ENCODE assay signal across 8 cellular contexts in genomic region chr2:240568678-240569522, GRCh38. TPM values are rescaled to one million over a fixed set of nuclear protein-coding genes. Genes with fewer than 3 reads are reported as not detected.
A peak's percentile ranks its signal among the peaks of the same experiment; 100 is the strongest.
DNase-seq lines count a peak whose midpoint lies in the region; ATAC-seq and TF ChIP-seq lines count a peak whose summit lies in the region.

No MANE protein-coding gene starts in this region.

- H3K4me3 Mint-ChIP-seq in activated B cell treated with CpG ODN at 0.5 μM for 24 hours, result peak overlapping the region; percentile 85

- H3K9ac ChIP-seq in DND-41 (ENCODE audit: low read depth, low read length), result peak overlapping the region; percentile 88

- H3K4me1 Mint-ChIP-seq in activated B cell treated with CpG ODN at 0.5 μM for 24 hours, result peaks cover 63% of the 10 kb centered on the region

- H3K79me2 ChIP-seq in DND-41 (ENCODE audit: insufficient read depth, low read length), result peaks cover 59% of the 10 kb centered on the region

- H3K9me3 ChIP-seq in DND-41 (ENCODE audit: insufficient read depth, low read length, severe bottlenecking) (no peaks in the 10 kb centered on the region), left lung (no peaks in the 10 kb centered on the region)

- peaks cover 43% of the 10 kb centered on the region for H4K20me1 ChIP-seq in DND-41 (ENCODE audit: insufficient read depth, low read length)

- H3K36me3 ChIP-seq in DND-41 (ENCODE audit: insufficient read depth, low read length), result peaks cover 34% of the 10 kb centered on the region
- peaks cover 0 to 23% of the 10 kb centered on the region in 2 donors for H3K36me3 ChIP-seq in left lung

- peak overlapping the region; percentile 62 for H3K27ac ChIP-seq in DND-41 (ENCODE audit: low read length)
- peak overlapping the region in 1 of 2 donors; percentile 99 for H3K27ac ChIP-seq in coronary artery
- peak overlapping the region; percentile 48 to 89 for H3K27ac ChIP-seq in left lung

- TF ChIP-seq CTCF in DND-41 (IDR thresholded peaks at IDR 0.05; ENCODE audit: borderline replicate concordance, extremely low read depth, low read length, poor library complexity, severe bottlenecking) (no peak), LNCaP clone FGC (IDR thresholded peaks at IDR 0.05; ENCODE audit: control insufficient read depth, extremely low read depth, insufficient read depth) (no peak), activated B cell treated with CpG ODN at 0.5 μM for 24 hours (IDR thresholded peaks at IDR 0.05) (no peak), coronary artery (IDR thresholded peaks at IDR 0.05) (no peak), left lung (IDR thresholded peaks at IDR 0.05) (no peak)

- no peaks in the 10 kb centered on the region for H3K9me3 Mint-ChIP-seq in activated B cell treated with CpG ODN at 0.5 μM for 24 hours

- DNase-seq in DND-41, result peak; percentile 69
- no peak for DNase-seq in LNCaP clone FGC (ENCODE audit: low read depth)
- DNase-seq in activated B cell treated with CpG ODN at 0.5 μM for 24 hours, result peak; percentile 61
- no peak for DNase-seq in coronary artery (ENCODE audit: low spot score)
- peak; percentile 56 to 91 for DNase-seq in left lung
- DNase-seq in stimulated activated CD8-positive, alpha-beta memory T cell treated with anti-CD3 and anti-CD28 coated beads, Interleukin-12 subunit alpha, Interleukin-12 subunit beta, amount 100 ng/mL, for 4 hours (ENCODE audit: low read depth), result peak; percentile 42

- CTCF ChIA-PET in activated B cell treated with CpG ODN at 0.5 μM for 24 hours (lab: Charles Lee), result interaction anchor here (1.0 to 2.1 kb wide), 4 partner anchors 11 to 55 kb away, joined by 3 to 15 read pairs (median 7); partner anchors contain the start of gene CAPN10

- peak overlapping the region; percentile 72 for H3K27ac Mint-ChIP-seq in activated B cell treated with CpG ODN at 0.5 μM for 24 hours

- H3K27me3 Mint-ChIP-seq in activated B cell treated with CpG ODN at 0.5 μM for 24 hours, result no peaks in the 10 kb centered on the region

- H3K4me2 ChIP-seq in DND-41 (ENCODE audit: insufficient read depth, low read length), result peak overlapping the region; percentile 81

- peaks cover 16% of the 10 kb centered on the region for H3K36me3 Mint-ChIP-seq in activated B cell treated with CpG ODN at 0.5 μM for 24 hours (ENCODE audit: low read depth)

- POLR2A ChIA-PET in activated B cell treated with CpG ODN at 0.5 μM for 24 hours (lab: Charles Lee), result interaction anchor here (1.3 to 12.0 kb wide), 2 partner anchors 8 to 18 kb away, joined by 7 to 536 read pairs; partner anchors contain the start of gene CAPN10

- peaks cover 61% of the 10 kb centered on the region for H3K4me1 ChIP-seq in DND-41 (ENCODE audit: insufficient read depth, low read length)
- peaks cover 36 to 72% of the 10 kb centered on the region in 2 donors for H3K4me1 ChIP-seq in left lung

- H3K4me3 ChIP-seq in DND-41 (ENCODE audit: low read depth in 1 of 2, low read length in 2 of 2), result peak overlapping the region; percentile 64 to 71; a peak in 3 of 4 replicates
- peak overlapping the region; percentile 62 for H3K4me3 ChIP-seq in LNCaP clone FGC (ENCODE audit: low read depth, low read length)
- peak overlapping the region; percentile 79 for H3K4me3 ChIP-seq in coronary artery
- H3K4me3 ChIP-seq in left lung, result peak overlapping the region; percentile 49 to 87

- H3K27me3 ChIP-seq in DND-41 (ENCODE audit: insufficient read depth, low read length, poor library complexity) (no peaks in the 10 kb centered on the region), left lung (no peaks in the 10 kb centered on the region)

- ATAC-seq in DND-41 (ENCODE audit: insufficient read depth, low read depth) (0 out of 3 replicates have a peak, but pooled peaks have one; percentile 1), GM21367 (IDR thresholded peaks at IDR 0.05; ENCODE audit: unreplicated experiment) (peak; percentile 7), activated B cell treated with CpG ODN at 0.5 μM for 24 hours (ENCODE audit: low read depth) (peak; percentile 6), left lung (peak; percentile 1), GM18873 (IDR thresholded peaks at IDR 0.05; ENCODE audit: low FRiP score, unreplicated experiment) (no peak)

- H2AFZ ChIP-seq in DND-41 (ENCODE audit: low read depth, low read length), result peak overlapping the region; percentile 77

- intact Hi-C loops in activated B cell treated with CpG ODN at 0.5 μM for 24 hours (cut with micrococcal nuclease), result loop anchor here (1.0 to 10.0 kb wide), 8 partner anchors 9 to 1313 kb away; partner anchors contain the start of genes D2HGDH, DUSP28, HDAC4 and MTERF4
- intact Hi-C loops in left lung (cut with DNase I), result no loop called here

RNA-seq across cellular contexts. Expression of gene RNPEPL1, which starts 0.6 kb away (rescaled TPM):
- total RNA-seq in activated B cell treated with CpG ODN at 0.5 μM for 24 hours (70.0 and 71.0 TPM in 2 replicates), left lung (10 to 100 TPM; 89.3 to 99.2 TPM)

RNA-seq across cellular contexts. Expression of gene DUSP28, which starts 8.7 kb away (rescaled TPM):
- total RNA-seq in activated B cell treated with CpG ODN at 0.5 μM for 24 hours (11.5 and 11.8 TPM in 2 replicates), left lung (1 to 10 TPM; 2.4 to 3.5 TPM)

RNA-seq across cellular contexts. Expression of gene ANKMY1, which starts 11.1 kb away (rescaled TPM):
- 33.4 and 40.4 TPM in 2 replicates for total RNA-seq in activated B cell treated with CpG ODN at 0.5 μM for 24 hours
- total RNA-seq in left lung, result 10 to 100 TPM; 11.8 to 20.1 TPM

RNA-seq across cellular contexts. Expression of gene CAPN10, which starts 17.6 kb away (rescaled TPM):
- 55.2 and 61.8 TPM in 2 replicates for total RNA-seq in activated B cell treated with CpG ODN at 0.5 μM for 24 hours
- 10 to 100 TPM; 31.2 to 31.9 TPM for total RNA-seq in left lung

RNA-seq across cellular contexts. Expression of gene GPR35, which starts 56.4 kb away (rescaled TPM):
- total RNA-seq in activated B cell treated with CpG ODN at 0.5 μM for 24 hours, result 1.6 TPM in 2 replicates
- 1 to 10 TPM; 1.1 to 6.0 TPM for total RNA-seq in left lung

Comparison
In these comparisons a context has a peak if more than half of its experiments do, and no peak if none do; other contexts are left out.
1. DNase-seq: peak in DND-41 (single experiment), activated B cell treated with CpG ODN at 0.5 μM for 24 hours (single experiment), left lung (2 of 2) and stimulated activated CD8-positive, alpha-beta memory T cell treated with anti-CD3 and anti-CD28 coated beads, Interleukin-12 subunit alpha, Interleukin-12 subunit beta, amount 100 ng/mL, for 4 hours (single experiment); none in LNCaP clone FGC (single experiment) and coronary artery (single experiment).
2. Peak in every context shown above with its lines, with median percentiles within 50 percentile points of each other: H3K4me3 ChIP-seq.